ENCODE assay signal across 13 cellular contexts in genomic region chr14:95497561-95498011, GRCh38. TPM values are rescaled to one million over a fixed set of nuclear protein-coding genes. Genes with fewer than 3 reads are reported as not detected.
DNase-seq lines count a peak whose midpoint lies in the region; ATAC-seq and TF ChIP-seq lines count a peak whose summit lies in the region.
"Had no signal": no experiment of that assay in that cellular context is flagged by ENCODE, and none has a peak within 500 bp of the region (broad histone marks: within the 10 kb centered on the region; RNA-seq: fewer than 3 reads in every experiment).

No MANE protein-coding gene starts in this region.

- CTCF ChIA-PET in CD4-positive, alpha-beta memory T cell (lab: Charles Lee; ENCODE audit: partially characterized antibody): interaction anchor here (1.1 to 2.6 kb wide), 2 partner anchors 28 to 35 kb away, joined by 3 to 9 read pairs; no protein-coding TSS in a partner anchor

- TF ChIP-seq CTCF in MM.1S (IDR thresholded peaks at IDR 0.05; ENCODE audit: low read length) (no peak), osteocyte (IDR thresholded peaks at IDR 0.05) (no peak)

- no peak overlapping the region for H3K4me3 Mint-ChIP-seq in CD4-positive, alpha-beta memory T cell
- peak overlapping the region; percentile 76 for H3K4me3 Mint-ChIP-seq in activated T-helper 17 cell treated with anti-CD3 and anti-CD28 coated beads, Interleukin-2, amount 50 U/mL, for 72 hours
- H3K4me3 Mint-ChIP-seq in osteocyte (ENCODE audit: unreplicated experiment): no peak overlapping the region

- no peaks in the 10 kb centered on the region for H3K9me3 ChIP-seq in CD4-positive, alpha-beta memory T cell (ENCODE audit: control insufficient read depth in 1 of 2, low read length in 2 of 2)
- H3K9me3 ChIP-seq in MM.1S (replicated peaks; ENCODE audit: insufficient read depth, low read length): no peaks in the 10 kb centered on the region
- H3K9me3 ChIP-seq: gastrocnemius medialis had no signal

- ATAC-seq in activated T-helper 17 cell treated with anti-CD3 and anti-CD28 coated beads, Interleukin-2, amount 50 U/mL, for 72 hours (replicated peaks): no peak
- no peak for ATAC-seq in HG02763 (IDR thresholded peaks at IDR 0.05; ENCODE audit: unreplicated experiment)
- no peak for ATAC-seq in GM19452 (IDR thresholded peaks at IDR 0.05; ENCODE audit: unreplicated experiment)
- ATAC-seq: gastrocnemius medialis had no signal

- intact Hi-C loops in CD4-positive, alpha-beta memory T cell (cut with micrococcal nuclease): no loop called here

- H4K20me1 ChIP-seq in MM.1S (ENCODE audit: insufficient read depth, low read length): no peaks in the 10 kb centered on the region

- no peak overlapping the region for H3K9ac ChIP-seq in MM.1S (ENCODE audit: low read length)

- H3F3A ChIP-seq in MM.1S (ENCODE audit: insufficient read depth, low read length): no peaks in the 10 kb centered on the region

- H3K4me1 Mint-ChIP-seq in CD4-positive, alpha-beta memory T cell: peaks cover 46 to 80% (median 69%) of the 10 kb centered on the region in 4 donors
- peaks cover 54% of the 10 kb centered on the region for H3K4me1 Mint-ChIP-seq in activated T-helper 17 cell treated with anti-CD3 and anti-CD28 coated beads, Interleukin-2, amount 50 U/mL, for 72 hours
- peaks cover 82% of the 10 kb centered on the region for H3K4me1 Mint-ChIP-seq in osteocyte (ENCODE audit: unreplicated experiment)

- no peak overlapping the region for H2AFZ ChIP-seq in MM.1S (ENCODE audit: low read length)
- H2AFZ ChIP-seq: PC-9 had no signal

- H3K27ac ChIP-seq in CD4-positive, alpha-beta memory T cell (ENCODE audit: low read depth, low read length): no peak overlapping the region
- peak overlapping the region; percentile 55; the same call in 1 of the 2 replicates for H3K27ac ChIP-seq in MM.1S (ENCODE audit: low read length)
- H3K27ac ChIP-seq: PC-9 had no signal

- POLR2A ChIA-PET in CD4-positive, alpha-beta memory T cell (lab: Charles Lee; ENCODE audit: partially characterized antibody): interaction anchor here (1.9 to 2.3 kb wide), 3 partner anchors 18 to 34 kb away, joined by 13 to 14 read pairs (median 14); partner anchors contain the start of gene SYNE3

- no peaks in the 10 kb centered on the region for H3K9me2 ChIP-seq in MM.1S (replicated peaks; ENCODE audit: insufficient read depth, low read length)

- no peaks in the 10 kb centered on the region for H3K27me3 Mint-ChIP-seq in CD4-positive, alpha-beta memory T cell
- no peaks in the 10 kb centered on the region for H3K27me3 Mint-ChIP-seq in activated T-helper 17 cell treated with anti-CD3 and anti-CD28 coated beads, Interleukin-2, amount 50 U/mL, for 72 hours
- no peaks in the 10 kb centered on the region for H3K27me3 Mint-ChIP-seq in osteocyte (ENCODE audit: unreplicated experiment)
- H3K27me3 Mint-ChIP-seq: dendritic cell treated with granulocyte-macrophage colony-stimulating factor and Interleukin-4, amounts not matched to agents 40 ng/mL and 50 ng/mL, for 4 days had no signal

- no peak overlapping the region for H3K4me3 ChIP-seq in CD4-positive, alpha-beta memory T cell (ENCODE audit: low read length in 2 of 2)
- H3K4me3 ChIP-seq in MM.1S (ENCODE audit: low read length): no peak overlapping the region
- H3K4me3 ChIP-seq: gastrocnemius medialis, PC-9 had no signal

- H3K79me2 ChIP-seq in MM.1S (ENCODE audit: low read length): peaks cover 97% of the 10 kb centered on the region

- peak overlapping the region in 4 of 7 donors; percentile 29 to 89 (median 69) for H3K27ac Mint-ChIP-seq in CD4-positive, alpha-beta memory T cell
- H3K27ac Mint-ChIP-seq in activated T-helper 17 cell treated with anti-CD3 and anti-CD28 coated beads, Interleukin-2, amount 50 U/mL, for 72 hours: peak overlapping the region; percentile 22
- peak overlapping the region; percentile 90 for H3K27ac Mint-ChIP-seq in osteocyte (ENCODE audit: unreplicated experiment)

- H3K4me1 ChIP-seq in CD4-positive, alpha-beta memory T cell (ENCODE audit: insufficient read depth, low read length): peaks cover 60% of the 10 kb centered on the region
- H3K4me1 ChIP-seq in MM.1S (ENCODE audit: low read length): peaks cover 64% of the 10 kb centered on the region

- H3K36me3 Mint-ChIP-seq in CD4-positive, alpha-beta memory T cell: peaks cover 16 to 27% of the 10 kb centered on the region in 2 donors
- peaks cover 53% of the 10 kb centered on the region for H3K36me3 Mint-ChIP-seq in activated T-helper 17 cell treated with anti-CD3 and anti-CD28 coated beads, Interleukin-2, amount 50 U/mL, for 72 hours (ENCODE audit: low read depth)
- peaks cover 20% of the 10 kb centered on the region for H3K36me3 Mint-ChIP-seq in osteocyte (ENCODE audit: unreplicated experiment)

- H3K4me2 ChIP-seq in MM.1S (ENCODE audit: low read depth, low read length): no peak overlapping the region
- H3K4me2 ChIP-seq: PC-9 had no signal

- DNase-seq in CD4-positive, alpha-beta memory T cell: no peak
- DNase-seq in MM.1S (no peak), osteocyte (ENCODE audit: extremely low spot score, unreplicated experiment) (no peak), AG08395 (ENCODE audit: low spot score) (no peak)
- no peak for DNase-seq in stimulated activated CD4-positive, alpha-beta T cell treated with anti-CD3 and anti-CD28 coated beads, Interleukin-2, amount 100 ng/mL, for 48 hours
- DNase-seq: gastrocnemius medialis, kidney glomerular epithelial cell, NCI-H1436, PC-9 had no signal

- H3K27me3 ChIP-seq in CD4-positive, alpha-beta memory T cell (ENCODE audit: insufficient read depth, low read length): no peaks in the 10 kb centered on the region
- no peaks in the 10 kb centered on the region for H3K27me3 ChIP-seq in MM.1S (replicated peaks; ENCODE audit: insufficient read depth, low read length)
- H3K27me3 ChIP-seq: gastrocnemius medialis had no signal

- peaks cover 7% of the 10 kb centered on the region for H3K36me3 ChIP-seq in CD4-positive, alpha-beta memory T cell (ENCODE audit: insufficient read depth, low read length)
- no peaks in the 10 kb centered on the region for H3K36me3 ChIP-seq in MM.1S (replicated peaks; ENCODE audit: insufficient read depth, low read length)
- H3K36me3 ChIP-seq: gastrocnemius medialis had no signal

- no peaks in the 10 kb centered on the region for H3K9me3 Mint-ChIP-seq in CD4-positive, alpha-beta memory T cell
- no peaks in the 10 kb centered on the region for H3K9me3 Mint-ChIP-seq in activated T-helper 17 cell treated with anti-CD3 and anti-CD28 coated beads, Interleukin-2, amount 50 U/mL, for 72 hours
- H3K9me3 Mint-ChIP-seq in osteocyte (ENCODE audit: unreplicated experiment): no peaks in the 10 kb centered on the region
- H3K9me3 Mint-ChIP-seq: dendritic cell treated with granulocyte-macrophage colony-stimulating factor and Interleukin-4, amounts not matched to agents 40 ng/mL and 50 ng/mL, for 4 days had no signal

RNA-seq across cellular contexts. Expression of gene SYNE3, which starts 18.9 kb away (rescaled TPM):
- 10 to 100 TPM; 47.7 to 52.2 TPM for total RNA-seq in CD4-positive, alpha-beta memory T cell
- 1 to 10 TPM; 4.3 to 9.0 TPM for polyA plus RNA-seq in CD4-positive, alpha-beta memory T cell
- 10 to 100 TPM; 78.9 to 79.1 TPM for total RNA-seq in activated T-helper 17 cell treated with anti-CD3 and anti-CD28 coated beads, Interleukin-2, amount 50 U/mL, for 72 hours
- total RNA-seq in osteocyte: 105 and 114 TPM in 2 replicates

RNA-seq across cellular contexts. Expression of gene GLRX5, which starts 37.3 kb away (rescaled TPM):
- 10 to 100 TPM; 17.6 to 18.7 TPM for total RNA-seq in CD4-positive, alpha-beta memory T cell
- 10 to 100 TPM; 60.3 to 74.7 TPM for polyA plus RNA-seq in CD4-positive, alpha-beta memory T cell
- total RNA-seq in activated T-helper 17 cell treated with anti-CD3 and anti-CD28 coated beads, Interleukin-2, amount 50 U/mL, for 72 hours: 10 to 100 TPM; 21.5 to 61.4 TPM
- 53.1 and 55.1 TPM in 2 replicates for total RNA-seq in osteocyte

Comparison
In these comparisons a context has a peak if more than half of its experiments do, and no peak if none do; other contexts are left out.
1. H3K27ac Mint-ChIP-seq: peak in every context shown above with its lines; median percentile 90 in osteocyte; 69 in CD4-positive, alpha-beta memory T cell; 22 in activated T-helper 17 cell treated with anti-CD3 and anti-CD28 coated beads, Interleukin-2, amount 50 U/mL, for 72 hours.